In the genomic region with DNA sequence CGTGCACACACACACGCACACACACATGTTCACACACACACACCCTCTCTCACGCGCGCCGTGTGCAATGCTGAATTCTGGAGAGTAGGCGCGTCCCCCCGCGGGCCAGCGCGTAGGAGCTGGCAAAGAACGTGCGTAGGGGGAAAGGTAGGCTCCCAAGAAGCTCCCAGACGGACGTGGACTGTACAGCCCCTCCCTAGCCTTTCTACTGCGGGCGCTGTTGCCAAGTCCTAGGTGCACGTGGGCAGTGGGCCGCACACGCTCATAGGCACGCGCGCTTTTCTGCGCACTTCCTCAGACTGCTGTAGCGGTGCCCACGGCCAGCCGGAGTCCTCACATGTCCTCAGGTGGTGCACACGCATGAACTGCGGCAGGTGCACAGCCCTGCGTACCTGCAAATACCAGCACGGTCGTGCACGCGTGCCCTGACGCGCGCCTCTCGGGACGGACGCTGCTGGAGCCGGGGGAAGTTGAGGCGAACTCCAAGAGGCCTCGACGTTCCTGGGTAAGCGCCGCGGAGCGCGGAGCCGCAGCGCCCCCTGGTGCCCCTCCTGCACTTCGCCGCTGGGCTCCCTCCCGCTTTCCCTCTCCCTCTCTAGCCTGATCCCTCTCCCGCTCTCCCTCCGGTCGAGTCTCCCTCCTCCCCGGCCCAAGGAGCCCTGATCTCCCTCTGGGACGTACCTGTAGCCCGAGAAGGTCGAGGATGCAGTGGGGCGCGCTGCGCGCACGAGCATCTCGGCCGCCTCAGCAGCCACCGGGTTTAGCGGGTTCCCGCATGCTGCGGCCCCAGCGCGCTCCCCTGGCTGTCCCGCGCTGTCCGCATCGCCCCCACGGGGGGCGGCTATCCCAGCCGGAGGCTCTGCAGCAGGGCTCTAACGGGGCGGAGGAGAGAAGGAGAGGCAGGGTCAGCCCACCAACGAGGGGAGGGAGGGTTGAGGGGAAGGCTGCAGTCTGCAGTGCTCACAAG, we compare ENCODE assay signal across 8 cellular contexts. TPM values are rescaled to one million over a fixed set of nuclear protein-coding genes. Genes with fewer than 3 reads are reported as not detected.
DNase-seq lines count a peak whose midpoint lies in the region; ATAC-seq and TF ChIP-seq lines count a peak whose summit lies in the region.

No MANE protein-coding gene starts in this region.

- CTCF ChIA-PET in activated B cell treated with CpG ODN at 0.5 μM for 24 hours (lab: Charles Lee) = interaction anchor here (1.5 kb wide), 1 partner anchor 923 kb away, joined by 4 read pairs; no protein-coding TSS in a partner anchor

- H3K4me1 ChIP-seq in mesodermal cell (ENCODE audit: control insufficient read depth, insufficient read depth, low read length, poor library complexity, severe bottlenecking) = no peaks in the 10 kb centered on the region

- POLR2A ChIA-PET in activated B cell treated with CpG ODN at 0.5 μM for 24 hours (lab: Charles Lee) = no interaction called here

- peak; percentile 85 for ATAC-seq in Right ventricle myocardium inferior
- ATAC-seq in HG03565 (IDR thresholded peaks at IDR 0.05; ENCODE audit: unreplicated experiment) = peak; percentile 59
- ATAC-seq in activated B cell treated with CpG ODN at 0.5 μM for 24 hours (ENCODE audit: low read depth) = peak; percentile 46
- ATAC-seq in stimulated activated naive B cell treated with anti-CD40 and anti-IgM and Interleukin-4, amounts not matched to agents 10 μg/mL and 1 μg/mL and 100 μg/mL, for 72 hours (replicated peaks) = peak; percentile 52 to 62

- H3K27ac ChIP-seq in epithelial cell of prostate (no peak overlapping the region), mesodermal cell (ENCODE audit: low read depth, low read length, severe bottlenecking) (no peak overlapping the region)

- peak overlapping the region; percentile 52 for H3K4me3 ChIP-seq in mesodermal cell (ENCODE audit: extremely low read depth, insufficient read depth, low read length, poor library complexity, severe bottlenecking)

- H3K9me3 Mint-ChIP-seq in activated B cell treated with CpG ODN at 0.5 μM for 24 hours = peaks cover 2% of the 10 kb centered on the region
- no peaks in the 10 kb centered on the region for H3K9me3 Mint-ChIP-seq in stimulated activated naive B cell treated with anti-CD40 and anti-IgM and Interleukin-4, amounts not matched to agents 10 μg/mL and 1 μg/mL and 100 μg/mL, for 72 hours

- intact Hi-C loops in Right ventricle myocardium inferior (cut with DNase I) = loop anchor here (2.0 to 10.0 kb wide), 5 partner anchors 329 to 1047 kb away; no protein-coding TSS in a partner anchor
- intact Hi-C loops in cardiac septum (cut with DNase I) = loop anchor here (2.0 to 10.0 kb wide), 4 partner anchors 147 to 1021 kb away; no protein-coding TSS in a partner anchor
- intact Hi-C loops in activated B cell treated with CpG ODN at 0.5 μM for 24 hours (cut with micrococcal nuclease) = loop anchor here (1.0 to 10.0 kb wide), 6 partner anchors 327 to 1614 kb away; no protein-coding TSS in a partner anchor

- DNase-seq in Right ventricle myocardium inferior (ENCODE audit: missing footprints) = peak; percentile 75
- DNase-seq in cardiac septum (ENCODE audit: low spot score) = no peak
- peak; percentile 59 for DNase-seq in activated B cell treated with CpG ODN at 0.5 μM for 24 hours
- DNase-seq in epithelial cell of prostate (ENCODE audit: low read depth, low spot score) = peak; percentile 8
- DNase-seq in stimulated activated naive B cell treated with anti-CD40 and anti-IgM and Interleukin-4, amounts not matched to agents 10 μg/mL and 1 μg/mL and 100 μg/mL, for 72 hours = peak; percentile 49
- no peak for DNase-seq in NK-92 treated with Interleukin-12 subunit alpha and Interleukin-12 subunit beta, amount 100 ng/mL, for 24 hours (lab: John Stamatoyannopoulos, UW)

- no peaks in the 10 kb centered on the region for H3K36me3 Mint-ChIP-seq in activated B cell treated with CpG ODN at 0.5 μM for 24 hours (ENCODE audit: low read depth)
- peaks cover 0 to 3% of the 10 kb centered on the region in 2 donors for H3K36me3 Mint-ChIP-seq in stimulated activated naive B cell treated with anti-CD40 and anti-IgM and Interleukin-4, amounts not matched to agents 10 μg/mL and 1 μg/mL and 100 μg/mL, for 72 hours

- peaks cover 24% of the 10 kb centered on the region for H3K4me1 Mint-ChIP-seq in activated B cell treated with CpG ODN at 0.5 μM for 24 hours
- peaks cover 17 to 36% of the 10 kb centered on the region in 2 donors for H3K4me1 Mint-ChIP-seq in stimulated activated naive B cell treated with anti-CD40 and anti-IgM and Interleukin-4, amounts not matched to agents 10 μg/mL and 1 μg/mL and 100 μg/mL, for 72 hours

- no peaks in the 10 kb centered on the region for H3K9me3 ChIP-seq in mesodermal cell (ENCODE audit: control insufficient read depth, low read length)

- no peak overlapping the region for H3K27ac Mint-ChIP-seq in activated B cell treated with CpG ODN at 0.5 μM for 24 hours
- H3K27ac Mint-ChIP-seq in stimulated activated naive B cell treated with anti-CD40 and anti-IgM and Interleukin-4, amounts not matched to agents 10 μg/mL and 1 μg/mL and 100 μg/mL, for 72 hours = no peak overlapping the region

- peaks cover 57% of the 10 kb centered on the region for H3K27me3 Mint-ChIP-seq in activated B cell treated with CpG ODN at 0.5 μM for 24 hours
- peaks cover 59 to 79% of the 10 kb centered on the region in 2 donors for H3K27me3 Mint-ChIP-seq in stimulated activated naive B cell treated with anti-CD40 and anti-IgM and Interleukin-4, amounts not matched to agents 10 μg/mL and 1 μg/mL and 100 μg/mL, for 72 hours

- H3K4me3 Mint-ChIP-seq in activated B cell treated with CpG ODN at 0.5 μM for 24 hours = peak overlapping the region; percentile 78
- H3K4me3 Mint-ChIP-seq in stimulated activated naive B cell treated with anti-CD40 and anti-IgM and Interleukin-4, amounts not matched to agents 10 μg/mL and 1 μg/mL and 100 μg/mL, for 72 hours = peak overlapping the region; percentile 70 to 85

- peak; percentile 54 for TF ChIP-seq CTCF in activated B cell treated with CpG ODN at 0.5 μM for 24 hours (IDR thresholded peaks at IDR 0.05)

- WGBS in mesodermal cell (ENCODE audit: insufficient coverage in 2 of 2), 2 experiments = 2 to 4% methylated on average over 45 to 59 of the region's 85 CpGs

- H3K36me3 ChIP-seq in mesodermal cell (ENCODE audit: control insufficient read depth, insufficient read depth, low read length) = no peaks in the 10 kb centered on the region

RNA-seq across cellular contexts. Expression of a gene that starts 0.7 kb away (rescaled TPM):
- total RNA-seq in Right ventricle myocardium inferior = 4.3 TPM
- total RNA-seq in cardiac septum = 1.1 TPM
- 0.76 and 1.5 TPM in 2 replicates for total RNA-seq in activated B cell treated with CpG ODN at 0.5 μM for 24 hours
- 4.0 TPM for polyA plus RNA-seq in mesodermal cell (2013, experiment 1 of 2)
- polyA plus RNA-seq in mesodermal cell (2013, experiment 2 of 2) = 4.3 TPM

Comparison
In these comparisons a context has a peak if more than half of its experiments do, and no peak if none do; other contexts are left out.
1. DNase-seq: peak in Right ventricle myocardium inferior (single experiment), activated B cell treated with CpG ODN at 0.5 μM for 24 hours (single experiment), epithelial cell of prostate (single experiment) and stimulated activated naive B cell treated with anti-CD40 and anti-IgM and Interleukin-4, amounts not matched to agents 10 μg/mL and 1 μg/mL and 100 μg/mL, for 72 hours (single experiment); none in cardiac septum (single experiment) and NK-92 treated with Interleukin-12 subunit alpha and Interleukin-12 subunit beta, amount 100 ng/mL, for 24 hours (single experiment).
2. Peak in every context shown above with its lines, with median percentiles within 50 percentile points of each other: ATAC-seq.